ENCODE assay signal across 8 cellular contexts in the genomic region with DNA sequence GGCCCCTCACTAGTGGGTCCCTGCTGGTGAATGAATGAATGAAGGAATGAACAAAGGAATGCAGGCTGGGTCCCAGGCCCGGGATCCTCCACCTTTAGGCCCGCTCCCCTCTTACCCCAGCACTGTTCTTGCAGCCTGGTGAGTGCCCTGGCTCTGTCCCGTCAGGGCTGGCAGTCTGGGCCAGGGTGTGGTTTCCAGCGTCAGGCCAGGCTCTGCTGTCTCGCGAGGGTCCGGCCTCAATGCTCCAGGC. TPM values are rescaled to one million over a fixed set of nuclear protein-coding genes. Genes with fewer than 3 reads are reported as not detected.
A peak's percentile ranks its signal among the peaks of the same experiment; 100 is the strongest.
DNase-seq lines count a peak whose midpoint lies in the region; TF ChIP-seq lines count a peak whose summit lies in the region.

No MANE protein-coding gene starts in this region.

- intact Hi-C loops in prostate gland (cut with DNase I), result no loop called here

- H3K36me3 ChIP-seq in ES-I3 (ENCODE audit: insufficient read depth, low read length) (peaks cover 2% of the 10 kb centered on the region), esophagus (ENCODE audit: control insufficient read depth in 2 of 2, insufficient read depth in 2 of 2, low read length in 1 of 2) (peaks cover 0 to 4% of the 10 kb centered on the region in 2 donors), prostate gland (no peaks in the 10 kb centered on the region)

- peaks cover 32% of the 10 kb centered on the region for H3K27me3 Mint-ChIP-seq in progenitor cell of endocrine pancreas

- H3K4me1 ChIP-seq in ES-I3 (ENCODE audit: insufficient read depth, low read length), result peaks cover 5% of the 10 kb centered on the region; the same call in 1 of the 2 replicates
- H3K4me1 ChIP-seq in esophagus (ENCODE audit: control insufficient read depth in 2 of 2, insufficient read depth in 2 of 2, low read length in 1 of 2), result peaks cover 0 to 23% of the 10 kb centered on the region in 2 donors
- H3K4me1 ChIP-seq in prostate gland (replicated peaks), result peaks cover 9% of the 10 kb centered on the region

- peaks cover under 1% of the 10 kb centered on the region for H3K36me3 Mint-ChIP-seq in progenitor cell of endocrine pancreas (ENCODE audit: insufficient read depth)

- no peaks in the 10 kb centered on the region for H3K9me3 ChIP-seq in ES-I3 (ENCODE audit: control insufficient read depth, insufficient read depth, low read length)
- H3K9me3 ChIP-seq in esophagus (ENCODE audit: control insufficient read depth in 2 of 2, insufficient read depth in 1 of 2, low read depth in 1 of 2, low read length in 1 of 2), result peaks cover 0 to 2% of the 10 kb centered on the region in 2 donors
- H3K9me3 ChIP-seq in prostate gland, result no peaks in the 10 kb centered on the region

- peak overlapping the region; percentile 58 to 63 for H3K27ac ChIP-seq in esophagus (ENCODE audit: low read depth in 2 of 2, low read length in 1 of 2)
- peak overlapping the region; percentile 66 to 69 for H3K27ac ChIP-seq in prostate gland

- no peak for TF ChIP-seq CTCF in NB4 (IDR thresholded peaks at IDR 0.05; ENCODE audit: low read depth, low read length)
- TF ChIP-seq CTCF in prostate gland (IDR thresholded peaks at IDR 0.05), result no peak
- no peak for TF ChIP-seq CTCF in progenitor cell of endocrine pancreas (IDR thresholded peaks at IDR 0.05; ENCODE audit: unreplicated experiment)

- 8 to 9% methylated on average over 5 to 7 of the region's 7 CpGs for WGBS in esophagus, 2 donors
- 10% methylated on average over 7 of the region's 7 CpGs for WGBS in prostate gland

- H3K27me3 ChIP-seq in esophagus (ENCODE audit: control insufficient read depth in 1 of 2, insufficient read depth in 2 of 2, low read length in 2 of 2) (no peaks in the 10 kb centered on the region), prostate gland (replicated peaks; ENCODE audit: insufficient read depth) (no peaks in the 10 kb centered on the region)

- TF ChIP-seq POLR2A in NB4 (IDR thresholded peaks at IDR 0.05; ENCODE audit: extremely low read depth, insufficient read length) (no peak), prostate gland (IDR thresholded peaks at IDR 0.05) (no peak)

- peak overlapping the region; percentile 16; the same call in 1 of the 2 replicates for H3K9ac ChIP-seq in ES-I3 (ENCODE audit: low read depth, low read length)

- H3K4me1 Mint-ChIP-seq in progenitor cell of endocrine pancreas (ENCODE audit: low read depth), result no peaks in the 10 kb centered on the region

- DNase-seq in NB4 (ENCODE audit: low read depth), result no peak
- no peak for DNase-seq in prostate gland (ENCODE audit: low spot score)
- no peak for DNase-seq in activated effector memory CD4-positive, alpha-beta T cell treated with Interleukin-2 at 50 U/mL for 16 hours
- DNase-seq in NCI-H2196 (lab: John Stamatoyannopoulos, UW; ENCODE audit: unreplicated experiment), result no peak
- DNase-seq in progenitor cell of endocrine pancreas (ENCODE audit: low spot score, unreplicated experiment), result no peak
- no peak for DNase-seq in HPDE6-E6E7 (ENCODE audit: extremely low spot score)

- H3K4me3 Mint-ChIP-seq in progenitor cell of endocrine pancreas (ENCODE audit: low read depth), result no peak overlapping the region

- no peaks in the 10 kb centered on the region for H3K9me3 Mint-ChIP-seq in progenitor cell of endocrine pancreas (ENCODE audit: low read depth)

- H3K4me3 ChIP-seq in NB4 (ENCODE audit: low read depth, low read length) (peak overlapping the region; percentile 98), esophagus (ENCODE audit: low read depth in 1 of 2, low read length in 2 of 2) (peak overlapping the region; percentile 32 to 45), prostate gland (peak overlapping the region; percentile 14 to 24)

- no peak overlapping the region for H3K27ac Mint-ChIP-seq in progenitor cell of endocrine pancreas

RNA-seq across cellular contexts. Expression of a gene that starts 0.3 kb away (rescaled TPM):
- 1 to 10 TPM; 1.5 to 1.9 TPM for polyA plus RNA-seq in esophagus
- 10 to 100 TPM in 1 of 2 donors, 1 to 10 TPM in 1; 4.6 to 13.3 TPM for total RNA-seq in prostate gland
- 0.47 and 0.50 TPM in 2 replicates for total RNA-seq in progenitor cell of endocrine pancreas

RNA-seq across cellular contexts. Expression of a gene that starts 14.2 kb away (rescaled TPM):
- polyA plus RNA-seq in esophagus, result 10 to 100 TPM; 34.0 to 59.5 TPM
- 10 to 100 TPM; 23.3 to 55.4 TPM for total RNA-seq in prostate gland
- 51.5 and 52.4 TPM in 2 replicates for total RNA-seq in progenitor cell of endocrine pancreas

RNA-seq across cellular contexts. Expression of a gene that starts 15.7 kb away (rescaled TPM):
- polyA plus RNA-seq in esophagus, result 10 to 100 TPM; 19.5 to 39.4 TPM
- total RNA-seq in prostate gland, result 10 to 100 TPM; 52.4 to 91.9 TPM
- 92.3 and 103 TPM in 2 replicates for total RNA-seq in progenitor cell of endocrine pancreas

RNA-seq across cellular contexts. Expression of a gene that starts 47.8 kb away (rescaled TPM):
- polyA plus RNA-seq in esophagus, result 10 to 100 TPM; 75.1 to 76.0 TPM
- total RNA-seq in prostate gland (10 to 100 TPM; 42.5 to 48.6 TPM), progenitor cell of endocrine pancreas (49.2 and 55.9 TPM in 2 replicates)

RNA-seq across cellular contexts. Expression of a gene that starts 47.9 kb away (rescaled TPM):
- 100 to 1,000 TPM in 1 of 2 donors, 10 to 100 TPM in 1; 52.1 to 101 TPM for polyA plus RNA-seq in esophagus
- total RNA-seq in prostate gland (10 to 100 TPM; 34.7 to 75.7 TPM), progenitor cell of endocrine pancreas (88.4 and 93.4 TPM in 2 replicates)

Comparison
In these comparisons a context has a peak if more than half of its experiments do, and no peak if none do; other contexts are left out.
1. H3K4me3 ChIP-seq: peak in every context shown above with its lines; median percentile 98 in NB4; 38 in esophagus; 19 in prostate gland.